In the genomic region with DNA sequence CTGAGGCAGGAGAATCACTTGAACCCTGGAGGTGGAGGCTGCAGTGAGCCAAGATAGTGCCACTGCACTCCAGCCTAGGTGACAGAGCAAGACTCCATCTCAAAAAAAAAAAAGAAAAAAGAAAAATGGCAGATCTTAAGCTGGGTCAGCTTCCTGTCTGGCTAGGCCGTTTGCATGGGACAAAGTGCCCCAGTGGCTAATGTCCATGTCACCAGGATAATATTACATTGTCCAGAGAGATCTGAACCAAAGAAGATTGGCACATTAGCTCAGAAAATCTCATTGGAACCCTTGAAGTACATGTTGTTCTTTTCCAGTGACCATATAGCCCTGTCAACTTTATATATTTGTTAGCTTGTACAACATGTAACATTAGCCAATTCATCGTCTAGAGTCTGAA, we compare ENCODE assay signal across 31 cellular contexts. TPM values are rescaled to one million over a fixed set of nuclear protein-coding genes. Genes with fewer than 3 reads are reported as not detected.
A peak's percentile ranks its signal among the peaks of the same experiment; 100 is the strongest.
DNase-seq lines count a peak whose midpoint lies in the region; ATAC-seq and TF ChIP-seq lines count a peak whose summit lies in the region.
"Had no signal": no experiment of that assay in that cellular context is flagged by ENCODE, and none has a peak within 500 bp of the region (broad histone marks: within the 10 kb centered on the region; RNA-seq: fewer than 3 reads in every experiment).

No MANE protein-coding gene starts in this region.

- DNase-seq in psoas muscle, result peak in 1 of 2 donors; percentile 53
- peak; percentile 32 to 41 for DNase-seq in gastrocnemius medialis
- no peak for DNase-seq in inferior parietal cortex (ENCODE audit: extremely low spot score)
- no peak for DNase-seq in AML-193 (lab: John Stamatoyannopoulos, UW)
- DNase-seq: 8988T; ACHN; BE2C; C1 segment of cervical spinal cord; Caco-2; Calu3; CD4-positive, alpha-beta memory T cell; CD4-positive, alpha-beta T cell; CD4-positive, CD25-positive, alpha-beta regulatory T cell; CD8-positive, alpha-beta memory T cell; CD8-positive, alpha-beta T cell; COR-L47; DMS 273 treated with DMSO at 0.1 percent for 48 hours; DMS153; DMS53; DMS79; DMS79 treated with DMSO at 0.1 percent for 48 hours; DND-41; EL had no signal

- in situ Hi-C loops in gastrocnemius medialis (cut with MboI; ENCODE audit: low sequenced_read_pairs in 4 of 4), result no loop called here

- ATAC-seq in psoas muscle (peak in 3 of 4 donors; percentile 67 to 84 (median 70)), gastrocnemius medialis (peak; percentile 77 to 81), HG03439 (IDR thresholded peaks at IDR 0.05; ENCODE audit: unreplicated experiment) (no peak)
- ATAC-seq: A549; CD8-positive, alpha-beta T cell had no signal

- H3K4me3 ChIP-seq in psoas muscle, result no peak overlapping the region
- H3K4me3 ChIP-seq in rectal smooth muscle tissue (ENCODE audit: low read length), result no peak overlapping the region
- no peak overlapping the region for H3K4me3 ChIP-seq in gastrocnemius medialis
- H3K4me3 ChIP-seq: A549; BLaER1; BLaER1 treated with 17β-estradiol and CSF1 and Interleukin-3, amounts not matched to agents 10 nM and 100 nM had no signal

- peak overlapping the region; percentile 63 for H3K27ac ChIP-seq in psoas muscle
- peak overlapping the region; percentile 7 for H3K27ac ChIP-seq in rectal smooth muscle tissue (ENCODE audit: low read depth, low read length)
- peak overlapping the region; percentile 64 to 86 (median 82) for H3K27ac ChIP-seq in gastrocnemius medialis
- H3K27ac ChIP-seq: 22Rv1; A549; BLaER1; BLaER1 treated with 17β-estradiol and CSF1 and Interleukin-3, amounts not matched to agents 10 nM and 100 nM; C4-2B had no signal

- H3K27me3 ChIP-seq in psoas muscle (ENCODE audit: insufficient read depth in 3 of 3, low read length in 2 of 3) (no peaks in the 10 kb centered on the region), rectal smooth muscle tissue (ENCODE audit: control insufficient read depth, insufficient read depth, low read length) (no peaks in the 10 kb centered on the region), gastrocnemius medialis (no peaks in the 10 kb centered on the region)
- H3K27me3 ChIP-seq: BE2C had no signal

- no peaks in the 10 kb centered on the region for H3K36me3 ChIP-seq in psoas muscle (ENCODE audit: insufficient read depth in 1 of 2, low read depth in 1 of 2)
- H3K36me3 ChIP-seq in rectal smooth muscle tissue (ENCODE audit: control insufficient read depth, insufficient read depth, low read length), result no peaks in the 10 kb centered on the region
- no peaks in the 10 kb centered on the region for H3K36me3 ChIP-seq in gastrocnemius medialis
- H3K36me3 ChIP-seq: BE2C; BLaER1; BLaER1 treated with 17β-estradiol and CSF1 and Interleukin-3, amounts not matched to agents 10 nM and 100 nM had no signal

- H3K4me1 ChIP-seq in psoas muscle, result peaks cover 32% of the 10 kb centered on the region
- H3K4me1 ChIP-seq in rectal smooth muscle tissue (ENCODE audit: control insufficient read depth, insufficient read depth, low read length), result no peaks in the 10 kb centered on the region
- peaks cover 30 to 42% of the 10 kb centered on the region in 2 donors for H3K4me1 ChIP-seq in gastrocnemius medialis
- H3K4me1 ChIP-seq: A549; BE2C; BLaER1; BLaER1 treated with 17β-estradiol and CSF1 and Interleukin-3, amounts not matched to agents 10 nM and 100 nM; Caco-2 had no signal

- H3K9me3 ChIP-seq in psoas muscle (no peaks in the 10 kb centered on the region), gastrocnemius medialis (no peaks in the 10 kb centered on the region)
- H3K9me3 ChIP-seq: A549, BE2C, Caco-2 had no signal

- TF ChIP-seq POLR2A in gastrocnemius medialis (IDR thresholded peaks at IDR 0.05), result no peak

- WGBS in psoas muscle, 3 donors, result 18 to 53% (median 29%) methylated on average over 2 of the region's 2 CpGs

- no peak for TF ChIP-seq CTCF in psoas muscle (IDR thresholded peaks at IDR 0.05)
- TF ChIP-seq CTCF in gastrocnemius medialis (IDR thresholded peaks at IDR 0.05 in 4 of 5, conservative IDR thresholded peaks at IDR 0.05 in 1 of 5), result no peak

- intact Hi-C loops in psoas muscle (cut with DNase I), result no loop called here
- intact Hi-C loops in gastrocnemius medialis (cut with DNase I; ENCODE audit: low total_unique reads), result no loop called here

- H3K9ac ChIP-seq in rectal smooth muscle tissue (ENCODE audit: low read length), result no peak overlapping the region
- H3K9ac ChIP-seq: BLaER1; BLaER1 treated with 17β-estradiol and CSF1 and Interleukin-3, amounts not matched to agents 10 nM and 100 nM had no signal

RNA-seq across cellular contexts. Expression of a gene that starts 59.2 kb away (rescaled TPM):
- total RNA-seq in psoas muscle, result 10 to 100 TPM; 33.4 to 66.2 (median 50.7) TPM
- 10 to 100 TPM; 14.1 to 18.7 (median 14.4) TPM for polyA plus RNA-seq in psoas muscle
- total RNA-seq in gastrocnemius medialis, result 10 to 100 TPM; 22.7 to 68.2 (median 37.4) TPM
- total RNA-seq: CD4-positive, alpha-beta memory T cell; CD4-positive, CD25-positive, alpha-beta regulatory T cell had no signal
- polyA plus RNA-seq: CD14-positive monocyte; CD4-positive, alpha-beta memory T cell; CD4-positive, CD25-positive, alpha-beta regulatory T cell had no signal

Comparison
In these comparisons a context has a peak if more than half of its experiments do, and no peak if none do; other contexts are left out.
1. DNase-seq: peak in gastrocnemius medialis (2 of 2); none in inferior parietal cortex (single experiment) and AML-193 (0 of 2).
2. H3K27ac ChIP-seq: peak in every context shown above with its lines; median percentile 82 in gastrocnemius medialis; 63 in psoas muscle; 7 in rectal smooth muscle tissue.